Comparison of ENCODE assay signal across 9 cellular contexts in genomic region chr2:192196451-192197194, GRCh38. TPM values are rescaled to one million over a fixed set of nuclear protein-coding genes. Genes with fewer than 3 reads are reported as not detected.
A peak's percentile ranks its signal among the peaks of the same experiment; 100 is the strongest.
DNase-seq lines count a peak whose midpoint lies in the region; ATAC-seq and TF ChIP-seq lines count a peak whose summit lies in the region.
"Had no signal": no experiment of that assay in that cellular context is flagged by ENCODE, and none has a peak within 500 bp of the region (broad histone marks: within the 10 kb centered on the region; RNA-seq: fewer than 3 reads in every experiment).

No MANE protein-coding gene starts in this region.

- peaks cover 52% of the 10 kb centered on the region for H3K27me3 Mint-ChIP-seq in activated naive CD4-positive, alpha-beta T cell treated with anti-CD3 and anti-CD28 coated beads for 36 hours (ENCODE audit: low read depth)
- peaks cover 51% of the 10 kb centered on the region for H3K27me3 Mint-ChIP-seq in activated B cell treated with CpG ODN at 0.5 μM for 24 hours

- H3K36me3 Mint-ChIP-seq in activated naive CD4-positive, alpha-beta T cell treated with anti-CD3 and anti-CD28 coated beads for 36 hours (ENCODE audit: low read depth) = no peaks in the 10 kb centered on the region
- no peaks in the 10 kb centered on the region for H3K36me3 Mint-ChIP-seq in activated naive CD4-positive, alpha-beta T cell treated with anti-CD3 and anti-CD28 coated beads, Interleukin-2, amount 50 U/mL, for 72 hours
- H3K36me3 Mint-ChIP-seq in activated B cell treated with CpG ODN at 0.5 μM for 24 hours (ENCODE audit: low read depth) = no peaks in the 10 kb centered on the region

- peaks cover 26% of the 10 kb centered on the region for H3K4me1 Mint-ChIP-seq in activated naive CD4-positive, alpha-beta T cell treated with anti-CD3 and anti-CD28 coated beads for 36 hours (ENCODE audit: low read depth)
- peaks cover 31% of the 10 kb centered on the region for H3K4me1 Mint-ChIP-seq in activated B cell treated with CpG ODN at 0.5 μM for 24 hours

- WGBS in testis, 2 donors = 3 to 4% methylated on average over 14 of the region's 14 CpGs
- WGBS in aorta, 2 donors = 14 to 15% methylated on average over 14 of the region's 14 CpGs

- CTCF ChIA-PET in activated naive CD4-positive, alpha-beta T cell treated with anti-CD3 and anti-CD28 coated beads for 36 hours (lab: Charles Lee) = interaction anchor here (1.1 to 1.3 kb wide), 2 partner anchors 10 to 445 kb away, joined by 3 to 6 read pairs; no protein-coding TSS in a partner anchor
- CTCF ChIA-PET in activated B cell treated with CpG ODN at 0.5 μM for 24 hours (lab: Charles Lee) = no interaction called here

- peak overlapping the region; percentile 72 for H3K4me3 ChIP-seq in iPS-18c (ENCODE audit: insufficient read depth, low read depth, low read length)
- peak overlapping the region; percentile 53 to 65 for H3K4me3 ChIP-seq in testis
- H3K4me3 ChIP-seq in aorta (ENCODE audit: low read length in 2 of 2) = no peak overlapping the region

- no peak overlapping the region for H3K27ac ChIP-seq in testis
- no peak overlapping the region for H3K27ac ChIP-seq in aorta (ENCODE audit: low read depth in 1 of 2, low read length in 2 of 2)

- H3K4me3 Mint-ChIP-seq in activated naive CD4-positive, alpha-beta T cell treated with anti-CD3 and anti-CD28 coated beads for 36 hours = peak overlapping the region; percentile 74
- peak overlapping the region; percentile 78 for H3K4me3 Mint-ChIP-seq in activated B cell treated with CpG ODN at 0.5 μM for 24 hours

- H3K36me3 ChIP-seq in testis (ENCODE audit: low read depth, missing control alignments) (no peaks in the 10 kb centered on the region), aorta (ENCODE audit: control insufficient read depth in 1 of 2, insufficient read depth in 2 of 2, low read length in 1 of 2) (no peaks in the 10 kb centered on the region)

- H3K4me1 ChIP-seq in testis (no peaks in the 10 kb centered on the region), aorta (ENCODE audit: control insufficient read depth in 1 of 2, insufficient read depth in 2 of 2, low read length in 2 of 2) (no peaks in the 10 kb centered on the region)

- POLR2A ChIA-PET in activated B cell treated with CpG ODN at 0.5 μM for 24 hours (lab: Charles Lee) = no interaction called here

- H3K9me3 Mint-ChIP-seq in activated naive CD4-positive, alpha-beta T cell treated with anti-CD3 and anti-CD28 coated beads for 36 hours = no peaks in the 10 kb centered on the region
- H3K9me3 Mint-ChIP-seq in activated naive CD4-positive, alpha-beta T cell treated with anti-CD3 and anti-CD28 coated beads, Interleukin-2, amount 50 U/mL, for 72 hours = no peaks in the 10 kb centered on the region
- H3K9me3 Mint-ChIP-seq in activated B cell treated with CpG ODN at 0.5 μM for 24 hours = no peaks in the 10 kb centered on the region

- no peaks in the 10 kb centered on the region for H3K27me3 ChIP-seq in testis
- no peaks in the 10 kb centered on the region for H3K27me3 ChIP-seq in aorta (ENCODE audit: control insufficient read depth in 1 of 2, insufficient read depth in 2 of 2, low read length in 1 of 2)

- no peak for TF ChIP-seq CTCF in activated B cell treated with CpG ODN at 0.5 μM for 24 hours (IDR thresholded peaks at IDR 0.05)
- no peak for TF ChIP-seq CTCF in testis (IDR thresholded peaks at IDR 0.05)

- intact Hi-C loops in activated naive CD4-positive, alpha-beta T cell treated with anti-CD3 and anti-CD28 coated beads for 36 hours (cut with micrococcal nuclease) = no loop called here
- intact Hi-C loops in activated B cell treated with CpG ODN at 0.5 μM for 24 hours (cut with micrococcal nuclease) (no loop called here), testis (cut with DNase I; ENCODE audit: low total_unique reads) (no loop called here), aorta (cut with DNase I) (loop anchor here in 1 of 2 donors (10.0 kb wide), 1 partner anchor 88 kb away; no protein-coding TSS in a partner anchor), left cardiac atrium (cut with DNase I) (no loop called here)

- no peak for TF ChIP-seq POLR2A in testis (IDR thresholded peaks at IDR 0.05)

- H3K9me3 ChIP-seq in iPS-18c (ENCODE audit: control insufficient read depth, insufficient read depth, low read length) (peaks cover 2% of the 10 kb centered on the region), testis (no peaks in the 10 kb centered on the region), aorta (ENCODE audit: control insufficient read depth, low read length) (no peaks in the 10 kb centered on the region)

- no peak for DNase-seq in activated naive CD4-positive, alpha-beta T cell treated with anti-CD3 and anti-CD28 coated beads for 36 hours
- no peak for DNase-seq in activated naive CD4-positive, alpha-beta T cell treated with anti-CD3 and anti-CD28 coated beads, Interleukin-2, amount 50 U/mL, for 72 hours (ENCODE audit: low spot score in 2 of 2)
- no peak for DNase-seq in activated B cell treated with CpG ODN at 0.5 μM for 24 hours
- peak; percentile 16 for DNase-seq in testis
- no peak for DNase-seq in aorta
- no peak for DNase-seq in left cardiac atrium
- DNase-seq in ureter (ENCODE audit: low spot score) = no peak
- DNase-seq: stimulated activated CD4-positive, alpha-beta T cell treated with anti-CD3 and anti-CD28 coated beads, Interleukin-1b, Interleukin-23, amount 100 ng/mL, for 48 hours had no signal

- no peak for ATAC-seq in activated naive CD4-positive, alpha-beta T cell treated with anti-CD3 and anti-CD28 coated beads, Interleukin-2, amount 50 U/mL, for 72 hours
- ATAC-seq in activated B cell treated with CpG ODN at 0.5 μM for 24 hours (ENCODE audit: low read depth) = no peak
- ATAC-seq in aorta (ENCODE audit: low FRiP score) = no peak
- no peak for ATAC-seq in left cardiac atrium

- no peak overlapping the region for H3K27ac Mint-ChIP-seq in activated naive CD4-positive, alpha-beta T cell treated with anti-CD3 and anti-CD28 coated beads for 36 hours
- no peak overlapping the region for H3K27ac Mint-ChIP-seq in activated naive CD4-positive, alpha-beta T cell treated with anti-CD3 and anti-CD28 coated beads, Interleukin-2, amount 50 U/mL, for 72 hours
- no peak overlapping the region for H3K27ac Mint-ChIP-seq in activated B cell treated with CpG ODN at 0.5 μM for 24 hours

RNA-seq across cellular contexts. Expression of gene TMEFF2, which starts 1.9 kb away (rescaled TPM):
- total RNA-seq in activated naive CD4-positive, alpha-beta T cell treated with anti-CD3 and anti-CD28 coated beads for 36 hours = not detected
- not detected for total RNA-seq in activated naive CD4-positive, alpha-beta T cell treated with anti-CD3 and anti-CD28 coated beads, Interleukin-2, amount 50 U/mL, for 72 hours
- total RNA-seq in activated B cell treated with CpG ODN at 0.5 μM for 24 hours = not detected in 2 replicates
- total RNA-seq in testis = 1 to 10 TPM; 2.2 to 2.7 TPM
- 3.0 TPM for polyA plus RNA-seq in testis (ENCODE audit: insufficient read depth, low read depth, low replicate concordance)
- total RNA-seq in aorta = under 1 TPM in 1 of 2 donors, not detected in 1; 0.12 TPM
- polyA plus RNA-seq in aorta = not detected
- under 1 TPM; 0.08 to 0.47 TPM for total RNA-seq in left cardiac atrium
- 4.8 TPM for total RNA-seq in ureter

Comparison
In these comparisons a context has a peak if more than half of its experiments do, and no peak if none do; other contexts are left out.
1. H3K4me3 ChIP-seq: peak in iPS-18c (single experiment) and testis (2 of 2); none in aorta (0 of 2).